ENCODE assay signal across 11 cellular contexts in genomic region chr3:194711913-194712312, GRCh38. TPM values are rescaled to one million over a fixed set of nuclear protein-coding genes. Genes with fewer than 3 reads are reported as not detected.
DNase-seq lines count a peak whose midpoint lies in the region; ATAC-seq, FAIRE-seq and TF ChIP-seq lines count a peak whose summit lies in the region.
"Had no signal": no experiment of that assay in that cellular context is flagged by ENCODE, and none has a peak within 500 bp of the region (broad histone marks: within the 10 kb centered on the region; RNA-seq: fewer than 3 reads in every experiment).

No MANE protein-coding gene starts in this region.

- no peak overlapping the region for H3K4me2 ChIP-seq in GM23338

- H3K27ac Mint-ChIP-seq in GM23338 = no peak overlapping the region

- ATAC-seq in GM23338 (no peak), HG03354 (IDR thresholded peaks at IDR 0.05; ENCODE audit: poor library complexity, severe bottlenecking, unreplicated experiment) (no peak), HG03439 (IDR thresholded peaks at IDR 0.05; ENCODE audit: unreplicated experiment) (no peak)

- H3K4me1 ChIP-seq in GM23338 (ENCODE audit: insufficient read depth) (peaks cover 3% of the 10 kb centered on the region), SJSA1 (replicated peaks) (peaks cover 48% of the 10 kb centered on the region), kidney (ENCODE audit: control insufficient read depth in 1 of 2, insufficient read depth in 1 of 2, low read depth in 1 of 2, low read length in 2 of 2) (no peaks in the 10 kb centered on the region)

- H3K4me1 Mint-ChIP-seq in GM23338 = peaks cover 3% of the 10 kb centered on the region

- no peak overlapping the region for H3K4me3 ChIP-seq in GM23338
- H3K4me3 ChIP-seq in SJSA1 = no peak overlapping the region
- H3K4me3 ChIP-seq in fibroblast of pulmonary artery (replicated peaks; ENCODE audit: low read depth, low read length) = no peak overlapping the region
- no peak overlapping the region for H3K4me3 ChIP-seq in kidney (ENCODE audit: low read length in 2 of 2)

- H3K9me2 ChIP-seq in GM23338 (ENCODE audit: insufficient read depth) = no peaks in the 10 kb centered on the region

- H3K9me3 ChIP-seq in SJSA1 (replicated peaks) (no peaks in the 10 kb centered on the region), kidney (ENCODE audit: control insufficient read depth in 1 of 2, low read length in 2 of 2) (no peaks in the 10 kb centered on the region)

- H3K36me3 ChIP-seq in GM23338 (ENCODE audit: insufficient read depth) (no peaks in the 10 kb centered on the region), SJSA1 (no peaks in the 10 kb centered on the region), kidney (ENCODE audit: control insufficient read depth in 1 of 2, insufficient read depth in 2 of 2, low read length in 2 of 2) (no peaks in the 10 kb centered on the region)

- TF ChIP-seq CTCF in GM23338 (conservative IDR thresholded peaks at IDR 0.05; ENCODE audit: low read depth in 2 of 2) = no peak
- TF ChIP-seq CTCF in fibroblast of pulmonary artery (IDR thresholded peaks at IDR 0.05; ENCODE audit: low read length, missing control alignments) = peak; percentile 5
- TF ChIP-seq CTCF in kidney (IDR thresholded peaks at IDR 0.05; ENCODE audit: borderline replicate concordance, extremely low read depth, insufficient read depth) = no peak

- no peaks in the 10 kb centered on the region for H3K9me3 Mint-ChIP-seq in GM23338

- H3K27me3 ChIP-seq in GM23338 (ENCODE audit: insufficient read depth) = no peaks in the 10 kb centered on the region
- no peaks in the 10 kb centered on the region for H3K27me3 ChIP-seq in SJSA1 (replicated peaks)

- no peaks in the 10 kb centered on the region for H3K36me3 Mint-ChIP-seq in GM23338 (ENCODE audit: low read depth)

- no peaks in the 10 kb centered on the region for H3K79me2 ChIP-seq in GM23338 (replicated peaks; ENCODE audit: insufficient read depth)

- FAIRE-seq in kidney (lab: Jason Lieb, UNC) = no peak
- FAIRE-seq: endometrium had no signal

- intact Hi-C loops in kidney (cut with DNase I) = no loop called here

- H3K27me3 Mint-ChIP-seq in GM23338 (ENCODE audit: insufficient read depth, low read depth, poor library complexity) = peaks cover 5% of the 10 kb centered on the region

- H3K9ac ChIP-seq in kidney (ENCODE audit: low read length in 2 of 2) = no peak overlapping the region

- peak overlapping the region; percentile 66; the same call in 1 of the 2 replicates for H2AFZ ChIP-seq in GM23338

- H3F3A ChIP-seq in GM23338 (replicated peaks; ENCODE audit: low read depth) = no peaks in the 10 kb centered on the region

- H4K20me1 ChIP-seq in GM23338 (replicated peaks; ENCODE audit: insufficient read depth) = no peaks in the 10 kb centered on the region

- H3K27ac ChIP-seq in GM23338 (ENCODE audit: low read depth) (no peak overlapping the region), SJSA1 (peak overlapping the region; percentile 88), kidney (ENCODE audit: low read depth in 2 of 2, low read length in 2 of 2) (no peak overlapping the region)

- DNase-seq in GM23338 (ENCODE audit: low spot score) (peak; percentile 21), SJSA1 (ENCODE audit: low read depth in 1 of 2, low spot score in 2 of 2) (peak; percentile 91 to 94), fibroblast of pulmonary artery (ENCODE audit: low read depth) (peak; percentile 99), renal cortical epithelial cell (ENCODE audit: low read depth) (peak; percentile 99), kidney (no peak), NCI-H510A (lab: John Stamatoyannopoulos, UW) (no peak)
- DNase-seq: activated effector memory CD4-positive, alpha-beta T cell treated with Interleukin-2 at 50 U/mL for 16 hours; NCI-H2081 had no signal

- H3K4me3 Mint-ChIP-seq in GM23338 = no peak overlapping the region

TF ChIP-seq in GM23338, 12 proteins besides CTCF, POLR2A, EP300 and RAD21 (continues in another document):
- no peak for TF ChIP-seq EZH2 (IDR thresholded peaks at IDR 0.05; ENCODE audit: low read depth, unreplicated experiment)
- TF ChIP-seq CREB1 (CRISPR knock-in tag; IDR thresholded peaks at IDR 0.05; ENCODE audit: low read depth) = no peak
- no peak for TF ChIP-seq ZNF462 (CRISPR knock-in tag; IDR thresholded peaks at IDR 0.05)
- no peak for TF ChIP-seq JUNB (IDR thresholded peaks at IDR 0.05; ENCODE audit: unreplicated experiment)
- TF ChIP-seq POLR2AphosphoS5 (IDR thresholded peaks at IDR 0.05; ENCODE audit: low read depth) = no peak

RNA-seq across cellular contexts. Expression of gene FAM43A, which starts 26.2 kb away (rescaled TPM):
- 3.3 and 6.4 TPM in 2 replicates for total RNA-seq in GM23338 (2014; rRNA removed; shearing (Covaris generic))
- 2.4 and 2.5 TPM in 2 replicates for polyA plus RNA-seq in GM23338 (2016; fragmentation: Nextera tagmentation; extraction: Ambion mirVana)
- total RNA-seq in SJSA1 (2014; rRNA removed; shearing (Covaris generic)) = 14.2 and 17.6 TPM in 2 replicates
- 0.17 and 0.30 TPM in 2 replicates for total RNA-seq in renal cortical epithelial cell
- total RNA-seq in kidney = 11.4 TPM
- 5.0 TPM for polyA plus RNA-seq in kidney (ENCODE audit: insufficient read depth, low read depth, low replicate concordance)

RNA-seq across cellular contexts. Expression of gene LSG1, which starts 39.9 kb away (rescaled TPM):
- total RNA-seq in GM23338 (2014; rRNA removed; shearing (Covaris generic)) = 44.5 and 57.1 TPM in 2 replicates
- polyA plus RNA-seq in GM23338 (2016; fragmentation: Nextera tagmentation; extraction: Ambion mirVana) (43.0 and 49.2 TPM in 2 replicates), kidney (ENCODE audit: insufficient read depth, low read depth, low replicate concordance) (14.8 TPM)
- total RNA-seq in SJSA1 (2014; rRNA removed; shearing (Covaris generic)) = 20.6 and 36.3 TPM in 2 replicates
- total RNA-seq in renal cortical epithelial cell (33.5 and 37.3 TPM in 2 replicates), kidney (33.3 TPM)

Comparison
In these comparisons a context has a peak if more than half of its experiments do, and no peak if none do; other contexts are left out.
1. DNase-seq: peak in GM23338 (single experiment), SJSA1 (2 of 2), fibroblast of pulmonary artery (single experiment) and renal cortical epithelial cell (single experiment); none in kidney (single experiment) and NCI-H510A (single experiment).